16 cellular contexts compared by ENCODE assay signal in the genomic region with DNA sequence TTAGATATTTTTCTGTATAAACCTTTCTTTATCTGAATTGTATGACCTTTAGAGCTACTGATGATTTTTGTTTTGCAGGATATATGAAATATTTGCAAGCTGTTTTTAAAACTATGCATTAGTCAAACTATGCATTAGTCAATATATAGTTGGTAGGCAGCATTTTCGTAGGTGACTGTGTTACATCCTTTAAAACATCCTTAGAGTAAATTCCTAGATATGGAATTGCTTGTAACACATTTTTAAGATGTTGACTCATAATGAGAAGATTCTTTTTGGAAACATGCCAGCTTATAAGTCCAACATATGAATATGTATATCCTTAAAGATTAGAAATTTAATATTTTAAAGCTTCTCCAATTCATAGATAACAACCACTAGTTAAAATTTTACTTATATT.
"Had no signal": no experiment of that assay in that cellular context is flagged by ENCODE, and none has a peak within 500 bp of the region (broad histone marks: within the 10 kb centered on the region; RNA-seq: fewer than 3 reads in every experiment).

No MANE protein-coding gene starts in this region.

- H3K4me3 ChIP-seq: colonic mucosa, hepatocyte, lung, upper lobe of right lung had no signal

- H3K27ac ChIP-seq: colonic mucosa, hepatocyte, upper lobe of right lung had no signal

- H3K9me3 ChIP-seq: colonic mucosa, upper lobe of right lung had no signal

- H3K36me3 ChIP-seq: colonic mucosa, upper lobe of right lung had no signal

- H3K27me3 ChIP-seq: colonic mucosa, hepatocyte, upper lobe of right lung had no signal

- DNase-seq: activated CD4-positive, alpha-beta T cell treated with anti-CD3 and anti-CD28 coated beads, Interleukin-2, amount 10 ng/mL, durations not matched to agents 7 days and 5 days; activated CD8-positive, alpha-beta T cell treated with anti-CD3 and anti-CD28 coated beads, Interleukin-2, amount 10 ng/mL, durations not matched to agents 7 days and 5 days; activated effector memory CD4-positive, alpha-beta T cell treated with Interleukin-2 at 50 U/mL for 16 hours; activated naive CD4-positive, alpha-beta T cell treated with anti-CD3 and anti-CD28 coated beads, Interleukin-2, amount 10 ng/mL, durations not matched to agents 7 days and 5 days; activated T-cell treated with anti-CD3 and anti-CD28 coated beads, Interleukin-2, amount 50 U/mL, for 48 hours; central memory CD4-positive, alpha-beta T cell; colonic mucosa; endodermal cell; occipital lobe; posterior cingulate gyrus; retina; stimulated activated naive B cell treated with anti-CD40 and anti-IgM and Interleukin-4, amounts not matched to agents 10 μg/mL and 1 μg/mL and 100 μg/mL, for 72 hours; T1000; upper lobe of right lung had no signal

- ATAC-seq: activated CD8-positive, alpha-beta T cell treated with anti-CD3 and anti-CD28 coated beads, Interleukin-2, amount 10 ng/mL, durations not matched to agents 7 days and 5 days; stimulated activated naive B cell treated with anti-CD40 and anti-IgM and Interleukin-4, amounts not matched to agents 10 μg/mL and 1 μg/mL and 100 μg/mL, for 72 hours; upper lobe of right lung had no signal

- H3K4me1 ChIP-seq: colonic mucosa, upper lobe of right lung had no signal
